ENCODE assay signal across 17 cellular contexts in genomic region chr11:10320164-10320563, GRCh38. TPM values are rescaled to one million over a fixed set of nuclear protein-coding genes. Genes with fewer than 3 reads are reported as not detected.
DNase-seq lines count a peak whose midpoint lies in the region; ATAC-seq and TF ChIP-seq lines count a peak whose summit lies in the region.
"Had no signal": no experiment of that assay in that cellular context is flagged by ENCODE, and none has a peak within 500 bp of the region (broad histone marks: within the 10 kb centered on the region; RNA-seq: fewer than 3 reads in every experiment).

No MANE protein-coding gene starts in this region.

- no peak overlapping the region for H3K4me3 ChIP-seq in ascending aorta
- H3K4me3 ChIP-seq: HAP-1 had no signal

- no peak for ATAC-seq in activated CD4-positive, alpha-beta T cell treated with anti-CD3 and anti-CD28 coated beads for 36 hours
- ATAC-seq in stimulated activated effector memory CD8-positive, alpha-beta T cell treated with anti-CD3 and anti-CD28 coated beads, Interleukin-12 subunit alpha, Interleukin-12 subunit beta, amount 100 ng/mL, for 72 hours = no peak
- ATAC-seq: HepG2 had no signal

- POLR2A ChIA-PET in activated CD4-positive, alpha-beta T cell treated with anti-CD3 and anti-CD28 coated beads for 36 hours (lab: Charles Lee) = interaction anchor here (0.7 kb wide), 1 partner anchor 9 kb away, joined by 4 read pairs; no protein-coding TSS in a partner anchor

- no peak for DNase-seq in activated CD4-positive, alpha-beta T cell treated with anti-CD3 and anti-CD28 coated beads for 36 hours
- no peak for DNase-seq in activated CD4-positive, alpha-beta T cell treated with anti-CD3 and anti-CD28 coated beads, Interleukin-2, amount 50 U/mL, for 4 hours
- DNase-seq in ascending aorta (ENCODE audit: low spot score in 2 of 2) (no peak), SK-N-DZ (ENCODE audit: low spot score) (no peak), NCI-H2171 (lab: John Stamatoyannopoulos, UW) (no peak), amniotic stem cell (lab: John Stamatoyannopoulos, UW) (no peak), head of caudate nucleus (no peak)
- DNase-seq in stimulated activated effector memory CD8-positive, alpha-beta T cell treated with anti-CD3 and anti-CD28 coated beads, Interleukin-12 subunit alpha, Interleukin-12 subunit beta, amount 100 ng/mL, for 72 hours (ENCODE audit: low spot score in 2 of 2) = no peak
- DNase-seq: Caco-2; CD8-positive, alpha-beta memory T cell; DMS53; GF-D8; HFFc6 had no signal

- H3K9me3 Mint-ChIP-seq in activated CD4-positive, alpha-beta T cell treated with anti-CD3 and anti-CD28 coated beads for 36 hours (ENCODE audit: low read depth) = no peaks in the 10 kb centered on the region
- H3K9me3 Mint-ChIP-seq in stimulated activated effector memory CD8-positive, alpha-beta T cell treated with anti-CD3 and anti-CD28 coated beads, Interleukin-12 subunit alpha, Interleukin-12 subunit beta, amount 100 ng/mL, for 72 hours = no peaks in the 10 kb centered on the region
- H3K9me3 Mint-ChIP-seq: CD14-positive monocyte; CD8-positive, alpha-beta memory T cell; HFFc6 had no signal

- no peaks in the 10 kb centered on the region for H3K36me3 Mint-ChIP-seq in activated CD4-positive, alpha-beta T cell treated with anti-CD3 and anti-CD28 coated beads for 36 hours (ENCODE audit: low read depth)
- peaks cover 5% of the 10 kb centered on the region for H3K36me3 Mint-ChIP-seq in stimulated activated effector memory CD8-positive, alpha-beta T cell treated with anti-CD3 and anti-CD28 coated beads, Interleukin-12 subunit alpha, Interleukin-12 subunit beta, amount 100 ng/mL, for 72 hours
- H3K36me3 Mint-ChIP-seq: CD14-positive monocyte; CD8-positive, alpha-beta memory T cell had no signal

- intact Hi-C loops in activated CD4-positive, alpha-beta T cell treated with anti-CD3 and anti-CD28 coated beads for 36 hours (cut with DNase I, micrococcal nuclease) = loop anchor here in 1 of 2 experiments (5.0 to 10.0 kb wide), 2 partner anchors 708 to 785 kb away; no protein-coding TSS in a partner anchor
- intact Hi-C loops in ascending aorta (cut with DNase I) (no loop called here), head of caudate nucleus (cut with DNase I) (no loop called here)

- no peak for TF ChIP-seq CTCF in ascending aorta (IDR thresholded peaks at IDR 0.05)

- peaks cover 12 to 41% of the 10 kb centered on the region in 2 donors for H3K4me1 ChIP-seq in ascending aorta

- peak overlapping the region; percentile 6 for H3K27ac Mint-ChIP-seq in activated CD4-positive, alpha-beta T cell treated with anti-CD3 and anti-CD28 coated beads for 36 hours
- peak overlapping the region; percentile 20 for H3K27ac Mint-ChIP-seq in stimulated activated effector memory CD8-positive, alpha-beta T cell treated with anti-CD3 and anti-CD28 coated beads, Interleukin-12 subunit alpha, Interleukin-12 subunit beta, amount 100 ng/mL, for 72 hours
- H3K27ac Mint-ChIP-seq: HFFc6 had no signal

- CTCF ChIA-PET in activated CD4-positive, alpha-beta T cell treated with anti-CD3 and anti-CD28 coated beads for 36 hours (lab: Charles Lee) = interaction anchor here (0.6 to 1.4 kb wide), 3 partner anchors 10 to 785 kb away, joined by 3 to 7 read pairs (median 4); no protein-coding TSS in a partner anchor

- H3K9me3 ChIP-seq in ascending aorta = no peaks in the 10 kb centered on the region
- H3K9me3 ChIP-seq: Caco-2, HAP-1 had no signal

- no peaks in the 10 kb centered on the region for H3K36me3 ChIP-seq in ascending aorta
- H3K36me3 ChIP-seq: HAP-1 had no signal

- peaks cover 26% of the 10 kb centered on the region for H3K4me1 Mint-ChIP-seq in activated CD4-positive, alpha-beta T cell treated with anti-CD3 and anti-CD28 coated beads for 36 hours
- peaks cover 33% of the 10 kb centered on the region for H3K4me1 Mint-ChIP-seq in stimulated activated effector memory CD8-positive, alpha-beta T cell treated with anti-CD3 and anti-CD28 coated beads, Interleukin-12 subunit alpha, Interleukin-12 subunit beta, amount 100 ng/mL, for 72 hours

- peak overlapping the region; percentile 23 to 34 for H3K27ac ChIP-seq in ascending aorta
- H3K27ac ChIP-seq: 22Rv1 had no signal

- no peaks in the 10 kb centered on the region for H3K27me3 ChIP-seq in ascending aorta

- peaks cover 7% of the 10 kb centered on the region for H3K27me3 Mint-ChIP-seq in activated CD4-positive, alpha-beta T cell treated with anti-CD3 and anti-CD28 coated beads for 36 hours

- H3K4me3 Mint-ChIP-seq in activated CD4-positive, alpha-beta T cell treated with anti-CD3 and anti-CD28 coated beads for 36 hours = no peak overlapping the region
- no peak overlapping the region for H3K4me3 Mint-ChIP-seq in stimulated activated effector memory CD8-positive, alpha-beta T cell treated with anti-CD3 and anti-CD28 coated beads, Interleukin-12 subunit alpha, Interleukin-12 subunit beta, amount 100 ng/mL, for 72 hours
- H3K4me3 Mint-ChIP-seq: CD14-positive monocyte; CD8-positive, alpha-beta memory T cell; HFFc6 had no signal

RNA-seq across cellular contexts. Expression of gene ADM, which starts 15.3 kb away (rescaled TPM):
- 10 to 100 TPM; 11.7 to 14.4 TPM for total RNA-seq in activated CD4-positive, alpha-beta T cell treated with anti-CD3 and anti-CD28 coated beads for 36 hours
- total RNA-seq in ascending aorta = 56.8 TPM
- 182 and 240 TPM in 2 replicates for polyA plus RNA-seq in SK-N-DZ (2014; cell fraction: cytosol; rRNA removed)
- polyA plus RNA-seq in SK-N-DZ (2014; cell fraction: nucleus; rRNA removed) = 479 and 545 TPM in 2 replicates

RNA-seq across cellular contexts. Expression of gene SBF2, which starts 26.1 kb away (rescaled TPM):
- total RNA-seq in activated CD4-positive, alpha-beta T cell treated with anti-CD3 and anti-CD28 coated beads for 36 hours = 1 to 10 TPM; 7.1 to 8.1 TPM
- total RNA-seq in ascending aorta = 34.5 TPM
- 31.1 and 41.1 TPM in 2 replicates for polyA plus RNA-seq in SK-N-DZ (2014; cell fraction: cytosol; rRNA removed)
- polyA plus RNA-seq in SK-N-DZ (2014; cell fraction: nucleus; rRNA removed) = 45.7 and 53.2 TPM in 2 replicates
